ENCODE assay signal across 27 cellular contexts in the genomic region with DNA sequence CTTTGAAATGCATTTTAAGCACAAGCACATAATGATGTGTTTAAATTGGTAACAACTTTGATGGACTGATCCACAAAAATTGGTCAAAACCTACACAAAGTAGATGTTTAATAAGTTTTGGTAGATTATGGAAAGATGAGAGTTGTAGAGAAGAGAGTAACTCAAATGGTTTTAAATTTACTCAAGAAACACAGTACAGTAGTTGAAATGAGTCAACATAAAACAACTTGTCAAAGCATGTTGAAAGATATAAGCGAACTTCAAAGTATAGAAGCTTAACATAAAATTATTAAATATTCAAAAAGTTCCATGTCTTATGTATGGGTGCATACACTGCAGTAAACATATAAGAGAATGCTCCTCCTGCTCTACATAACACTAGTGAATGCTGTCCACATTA. TPM values are rescaled to one million over a fixed set of nuclear protein-coding genes. Genes with fewer than 3 reads are reported as not detected.
"Had no signal": no experiment of that assay in that cellular context is flagged by ENCODE, and none has a peak within 500 bp of the region (broad histone marks: within the 10 kb centered on the region; RNA-seq: fewer than 3 reads in every experiment).

No MANE protein-coding gene starts in this region.

- DNase-seq: hypothalamus; islet precursor cell; kidney glomerular epithelial cell; left colon; left lung; midbrain; mucosa of descending colon; naive thymus-derived CD4-positive, alpha-beta T cell; ovary; right cardiac atrium; stimulated activated CD4-positive, alpha-beta T cell treated with anti-CD3 and anti-CD28 coated beads, Interleukin-12 subunit alpha, Interleukin-12 subunit beta, amount 100 ng/mL, for 4 hours; stimulated activated CD4-positive, alpha-beta T cell treated with anti-CD3 and anti-CD28 coated beads, Interleukin-15, amount 100 ng/mL, for 24 hours; stimulated activated CD4-positive, alpha-beta T cell treated with anti-CD3 and anti-CD28 coated beads, Interleukin-2, amount 100 ng/mL, for 24 hours; stimulated activated CD4-positive, alpha-beta T cell treated with anti-CD3 and anti-CD28 coated beads, Interleukin-4, amount 100 ng/mL, for 1 hour; stimulated activated naive CD4-positive, alpha-beta T cell; tibial artery; upper lobe of right lung had no signal

- H3K27ac Mint-ChIP-seq: memory B cell; naive thymus-derived CD4-positive, alpha-beta T cell; natural killer cell treated with Interleukin-12 subunit alpha and Interleukin-12 subunit beta and Interleukin-15 and Interleukin-18, amount 100 ng/mL, for 72 hours; progenitor cell of endocrine pancreas; stimulated activated naive CD8-positive, alpha-beta T cell treated with anti-CD3 and anti-CD28 coated beads, Interleukin-15, Interleukin-2, amounts not matched to agents 100 ng/mL and 50 ng/mL, for 24 hours had no signal

- H3K4me3 ChIP-seq: left lung, lung, mucosa of descending colon, ovary, skin epidermis, suprapubic skin, tibial artery, upper lobe of right lung had no signal

- H3K27ac ChIP-seq: ovary, suprapubic skin, thoracic aorta, tibial artery, upper lobe of right lung had no signal

- FAIRE-seq: urothelium cell line had no signal

- H3K9me3 Mint-ChIP-seq: stimulated activated naive CD8-positive, alpha-beta T cell treated with anti-CD3 and anti-CD28 coated beads, Interleukin-15, Interleukin-2, amounts not matched to agents 100 ng/mL and 50 ng/mL, for 24 hours had no signal

- H3K9me3 ChIP-seq: left lung, mucosa of descending colon, ovary, suprapubic skin, upper lobe of right lung had no signal

- H3K4me1 ChIP-seq: left lung had no signal

- H3K36me3 Mint-ChIP-seq: memory B cell; naive thymus-derived CD4-positive, alpha-beta T cell; natural killer cell treated with Interleukin-12 subunit alpha and Interleukin-12 subunit beta and Interleukin-15 and Interleukin-18, amount 100 ng/mL, for 72 hours had no signal

- H3K4me1 Mint-ChIP-seq: memory B cell; naive thymus-derived CD4-positive, alpha-beta T cell had no signal

- ATAC-seq: left colon; left lung; mucosa of descending colon; naive thymus-derived CD4-positive, alpha-beta T cell; natural killer cell treated with Interleukin-12 subunit alpha and Interleukin-12 subunit beta and Interleukin-15 and Interleukin-18, amount 100 ng/mL, for 72 hours; right cardiac atrium; sciatic nerve; upper lobe of right lung had no signal

- H3K27me3 Mint-ChIP-seq: memory B cell; natural killer cell treated with Interleukin-12 subunit alpha and Interleukin-12 subunit beta and Interleukin-15 and Interleukin-18, amount 100 ng/mL, for 72 hours; stimulated activated naive CD8-positive, alpha-beta T cell treated with anti-CD3 and anti-CD28 coated beads, Interleukin-15, Interleukin-2, amounts not matched to agents 100 ng/mL and 50 ng/mL, for 24 hours had no signal

- H3K4me3 Mint-ChIP-seq: memory B cell; naive thymus-derived CD4-positive, alpha-beta T cell; natural killer cell treated with Interleukin-12 subunit alpha and Interleukin-12 subunit beta and Interleukin-15 and Interleukin-18, amount 100 ng/mL, for 72 hours; stimulated activated naive CD8-positive, alpha-beta T cell treated with anti-CD3 and anti-CD28 coated beads, Interleukin-15, Interleukin-2, amounts not matched to agents 100 ng/mL and 50 ng/mL, for 24 hours had no signal

- H3K27me3 ChIP-seq: left lung, ovary, suprapubic skin, tibial artery, upper lobe of right lung had no signal

- H3K36me3 ChIP-seq: ovary, thoracic aorta had no signal

RNA-seq across cellular contexts. Expression of a gene that starts 49.4 kb away (rescaled TPM):
- total RNA-seq: natural killer cell treated with Interleukin-12 subunit alpha and Interleukin-12 subunit beta and Interleukin-15 and Interleukin-18, amount 100 ng/mL, for 72 hours had no signal
- polyA plus RNA-seq: naive thymus-derived CD4-positive, alpha-beta T cell had no signal
